Comparison of ENCODE assay signal across 16 cellular contexts in genomic region chr3:172981407-172981983, GRCh38.
DNase-seq lines count a peak whose midpoint lies in the region; ATAC-seq, FAIRE-seq and TF ChIP-seq lines count a peak whose summit lies in the region.
"Had no signal": no experiment of that assay in that cellular context is flagged by ENCODE, and none has a peak within 500 bp of the region (broad histone marks: within the 10 kb centered on the region; RNA-seq: fewer than 3 reads in every experiment).

No MANE protein-coding gene starts in this region.

- intact Hi-C loops in Panc1 (cut with micrococcal nuclease; ENCODE audit: unreplicated experiment) (loop anchor here (5.0 to 10.0 kb wide), 2 partner anchors 66 to 147 kb away; no protein-coding TSS in a partner anchor), mucosa of descending colon (cut with DNase I, micrococcal nuclease) (no loop called here)

- no peak overlapping the region for H3K23ac ChIP-seq in trophoblast cell (ENCODE audit: low read length)

- no peaks in the 10 kb centered on the region for H3K79me1 ChIP-seq in trophoblast cell (ENCODE audit: low read length)

- FAIRE-seq in HTR-8/SVneo (lab: Jason Lieb, UNC), result peak; percentile 13
- FAIRE-seq: D721Med, G401.6, GM12891, GM19239, H1 had no signal

- CTCF ChIA-PET in Panc1 (lab: Charles Lee), result no interaction called here

- no peak overlapping the region for H2AFZ ChIP-seq in trophoblast cell (ENCODE audit: insufficient read depth, low read length, poor library complexity)

- WGBS in trophoblast cell (ENCODE audit: extremely low coverage, insufficient coverage, insufficient read length), result no CpG with 5 or more reads among the region's 3 CpGs

- no peak overlapping the region for H3K18ac ChIP-seq in trophoblast cell (ENCODE audit: low read length)

- H3K27ac ChIP-seq in Panc1 (ENCODE audit: low read length) (no peak overlapping the region), trophoblast cell (ENCODE audit: low read depth, low read length) (no peak overlapping the region)
- H3K27ac ChIP-seq: C4-2B had no signal

- H3K36me3 ChIP-seq in Panc1 (ENCODE audit: control insufficient read depth, insufficient read depth, low read length), result no peaks in the 10 kb centered on the region
- H3K36me3 ChIP-seq in trophoblast cell (ENCODE audit: control insufficient read depth in 1 of 2, insufficient read depth in 2 of 2, low read length in 2 of 2), result no peaks in the 10 kb centered on the region
- H3K36me3 ChIP-seq in mucosa of descending colon (ENCODE audit: low read depth), result no peaks in the 10 kb centered on the region

- no peak overlapping the region for H2BK5ac ChIP-seq in trophoblast cell (ENCODE audit: low read depth, low read length, poor library complexity)

- H2AK5ac ChIP-seq in trophoblast cell (ENCODE audit: low read length), result no peak overlapping the region

- H4K12ac ChIP-seq in trophoblast cell (ENCODE audit: low read depth, low read length), result no peak overlapping the region

- no TSS peak for BruUV-seq in Panc1 (replicated peaks; lab: Mats Ljungman, UMichigan)

- H3K4ac ChIP-seq in trophoblast cell (ENCODE audit: low read depth, low read length), result no peak overlapping the region

- TF ChIP-seq CTCF in Panc1 (IDR thresholded peaks at IDR 0.05) (no peak), mucosa of descending colon (IDR thresholded peaks at IDR 0.05) (no peak)

- in situ Hi-C loops in Panc1 (cut with HindIII; ENCODE audit: low pct_unique_long_range_greater_than_20kb, low sequenced_read_pairs), result no loop called here

- no peak overlapping the region for H3K14ac ChIP-seq in trophoblast cell (ENCODE audit: low read length)

- no peaks in the 10 kb centered on the region for H3K79me2 ChIP-seq in trophoblast cell (ENCODE audit: control insufficient read depth, insufficient read depth, low read length, poor library complexity)

- H3K4me3 ChIP-seq in Panc1 (ENCODE audit: low read depth in 2 of 2, low read length in 2 of 2), result no peak overlapping the region
- H3K4me3 ChIP-seq in trophoblast cell (ENCODE audit: low read depth, low read length), result no peak overlapping the region
- no peak overlapping the region for H3K4me3 ChIP-seq in mucosa of descending colon

- no peak overlapping the region for H3K4me2 ChIP-seq in trophoblast cell (ENCODE audit: low read length)

- no peak for DNase-seq in HTR-8/SVneo (ENCODE audit: insufficient read length, low spot score)
- DNase-seq in Panc1 (ENCODE audit: low read depth, low spot score), result no peak
- DNase-seq in trophoblast cell, result peak; percentile 15 to 68
- DNase-seq in mucosa of descending colon, result no peak
- DNase-seq in NCI-H345 (lab: John Stamatoyannopoulos, UW), result no peak
- no peak for DNase-seq in NCI-H187 treated with DMSO at 0.1 percent for 48 hours (lab: John Stamatoyannopoulos, UW)
- DNase-seq: AML-193; Caco-2; CD4-positive, alpha-beta T cell; H9 had no signal

- H4K8ac ChIP-seq in trophoblast cell (ENCODE audit: low read depth, low read length), result no peak overlapping the region

- no peak overlapping the region for H4K91ac ChIP-seq in trophoblast cell (ENCODE audit: low read depth, low read length)

- H3K4me1 ChIP-seq in Panc1 (ENCODE audit: control insufficient read depth, insufficient read depth, low read length), result no peaks in the 10 kb centered on the region
- H3K4me1 ChIP-seq in trophoblast cell (ENCODE audit: control insufficient read depth in 1 of 2, insufficient read depth in 2 of 2, low read length in 2 of 2), result no peaks in the 10 kb centered on the region
- no peaks in the 10 kb centered on the region for H3K4me1 ChIP-seq in mucosa of descending colon (ENCODE audit: low read depth)
- H3K4me1 ChIP-seq: Caco-2 had no signal

- H3K9me3 ChIP-seq in Panc1 (ENCODE audit: control insufficient read depth, insufficient read depth, low read depth, low read length) (no peaks in the 10 kb centered on the region), trophoblast cell (ENCODE audit: insufficient read depth, low read depth, low read length) (no peaks in the 10 kb centered on the region), mucosa of descending colon (no peaks in the 10 kb centered on the region)
- H3K9me3 ChIP-seq: Caco-2 had no signal

- H3K9ac ChIP-seq in trophoblast cell (ENCODE audit: low read length), result no peak overlapping the region

- POLR2A ChIA-PET in Panc1 (lab: Charles Lee), result interaction anchor here (0.5 kb wide), 1 partner anchor 413 kb away, joined by 3 read pairs; no protein-coding TSS in a partner anchor

- 0 out of 2 replicates have a peak, but pooled peaks have one; percentile 53 for ATAC-seq in Panc1
- ATAC-seq in mucosa of descending colon, result no peak

- H2BK120ac ChIP-seq in trophoblast cell (ENCODE audit: insufficient read depth, low read length, poor library complexity), result no peak overlapping the region

- H3K27me3 ChIP-seq in Panc1 (ENCODE audit: control insufficient read depth, insufficient read depth, low read length) (0 out of 2 replicates have a peak, but pooled peaks cover 2% of the 10 kb centered on the region), trophoblast cell (ENCODE audit: insufficient read depth, low read length) (no peaks in the 10 kb centered on the region)

- H2BK12ac ChIP-seq in trophoblast cell (ENCODE audit: low read length), result no peak overlapping the region

Comparison
In these comparisons a context has a peak if more than half of its experiments do, and no peak if none do; other contexts are left out.
1. DNase-seq: peak in trophoblast cell (2 of 2); none in HTR-8/SVneo (single experiment), Panc1 (single experiment), mucosa of descending colon (0 of 3), NCI-H345 (single experiment) and NCI-H187 treated with DMSO at 0.1 percent for 48 hours (single experiment).